ENCODE assay signal across 1 cellular context in genomic region chr3:53354945-53355498, GRCh38.
TF ChIP-seq lines count a peak whose summit lies in the region.

No MANE protein-coding gene starts in this region.

TF ChIP-seq in K562, 482 proteins besides CTCF, POLR2A, EP300 and RAD21 (continued from another document and continues in another):
- TF ChIP-seq E2F8 (IDR thresholded peaks at IDR 0.05; ENCODE audit: low read depth, partially characterized antibody) (no peak), ZNF253 (CRISPR knock-in tag; conservative IDR thresholded peaks at IDR 0.05) (peak; percentile 66; the same call in 1 of the 2 replicates), PCBP1 (IDR thresholded peaks at IDR 0.05; ENCODE audit: low read depth, low read length, poor library complexity, severe bottlenecking) (no peak), OTX1 (CRISPR knock-in tag; IDR thresholded peaks at IDR 0.05) (0 out of 2 replicates have a peak, but pooled peaks have one; percentile 42), E2F3 (CRISPR knock-in tag; IDR thresholded peaks at IDR 0.05) (peak; percentile 92), EHMT2 (IDR thresholded peaks at IDR 0.05) (no peak), ZFP1 (CRISPR knock-in tag; IDR thresholded peaks at IDR 0.05) (peak; percentile 82), MYC (IDR thresholded peaks at IDR 0.05; ENCODE audit: low read depth, low read length) (no peak), MYC (CRISPR knock-in tag; IDR thresholded peaks at IDR 0.05; ENCODE audit: borderline replicate concordance, low read depth) (peak; percentile 91), ZKSCAN8 (CRISPR knock-in tag; IDR thresholded peaks at IDR 0.05) (peak; percentile 95), MCM2 (IDR thresholded peaks at IDR 0.05; ENCODE audit: low read depth) (no peak), ZNF23 (CRISPR knock-in tag; IDR thresholded peaks at IDR 0.05) (peak; percentile 88), HDAC1 (IDR thresholded peaks at IDR 0.05) (peak in 1 of 2 experiments; percentile 54; a peak in 1 of 4 replicates), POLR2H (tag; IDR thresholded peaks at IDR 0.05; ENCODE audit: low read depth) (peak; percentile 49; the same call in 1 of the 2 replicates), FOXJ3 (CRISPR knock-in tag; IDR thresholded peaks at IDR 0.05) (no peak), HOMEZ (CRISPR knock-in tag; IDR thresholded peaks at IDR 0.05) (peak; percentile 78; the same call in 1 of the 2 replicates), HSF4 (CRISPR knock-in tag; IDR thresholded peaks at IDR 0.05; ENCODE audit: borderline replicate concordance) (peak; percentile 98), NFRKB (IDR thresholded peaks at IDR 0.05; ENCODE audit: low read depth) (no peak; the same call in 1 of the 2 replicates), JUNB (CRISPR knock-in tag; conservative IDR thresholded peaks at IDR 0.05) (0 out of 2 replicates have a peak, but pooled peaks have one; percentile 27), FOXA3 (CRISPR knock-in tag; conservative IDR thresholded peaks at IDR 0.05 in 1 of 2, IDR thresholded peaks at IDR 0.05 in 1 of 2) (peak in 1 of 2 experiments; percentile 60; a peak in 1 of 4 replicates), GTF2A2 (tag; IDR thresholded peaks at IDR 0.05) (peak; percentile 91), TCFL5 (CRISPR knock-in tag; conservative IDR thresholded peaks at IDR 0.05) (peak; percentile 94), TBP (optimal IDR thresholded peaks at IDR 0.05; ENCODE audit: low read depth, low read length) (no peak), CXXC5 (CRISPR knock-in tag; IDR thresholded peaks at IDR 0.05) (peak; percentile 94), PTRF (tag; IDR thresholded peaks at IDR 0.05) (peak; percentile 97), ZNF699 (CRISPR knock-in tag; IDR thresholded peaks at IDR 0.05; ENCODE audit: insufficient replicate concordance) (peak; percentile 92), ZNF586 (CRISPR knock-in tag; conservative IDR thresholded peaks at IDR 0.05) (peak; percentile 89), ZBTB2 (IDR thresholded peaks at IDR 0.05) (peak; percentile 47; the same call in 1 of the 2 replicates), RNF219 (CRISPR knock-in tag; IDR thresholded peaks at IDR 0.05) (0 out of 2 replicates have a peak, but pooled peaks have one; percentile 46), SRF (CRISPR knock-in tag; IDR thresholded peaks at IDR 0.05) (peak in 1 of 2 experiments; percentile 74; a peak in 1 of 4 replicates), BACH1 (tag; IDR thresholded peaks at IDR 0.05) (peak; percentile 94), DDX20 (tag; IDR thresholded peaks at IDR 0.05; ENCODE audit: low read depth) (peak; percentile 97), TAF1 (IDR thresholded peaks at IDR 0.05; ENCODE audit: control insufficient read depth, extremely low read depth, insufficient read depth, low read length, severe bottlenecking) (no peak), KLF13 (tag; IDR thresholded peaks at IDR 0.05; ENCODE audit: borderline replicate concordance, low read depth) (peak; percentile 90), SMARCE1 (IDR thresholded peaks at IDR 0.05) (peak; percentile 81), ZNF239 (CRISPR knock-in tag; IDR thresholded peaks at IDR 0.05) (peak; percentile 93), MCM5 (IDR thresholded peaks at IDR 0.05; ENCODE audit: low read depth) (no peak), ZFP36 (IDR thresholded peaks at IDR 0.05; ENCODE audit: low read depth, low read length, partially characterized antibody) (no peak), ZNF274 (IDR thresholded peaks at IDR 0.05; ENCODE audit: borderline replicate concordance, low read depth, low read length) (no peak), MAZ (CRISPR knock-in tag; conservative IDR thresholded peaks at IDR 0.05 in 1 of 2, IDR thresholded peaks at IDR 0.05 in 1 of 2) (peak in 1 of 2 experiments; percentile 91; a peak in 2 of 4 replicates), ZNF766 (CRISPR knock-in tag; conservative IDR thresholded peaks at IDR 0.05) (peak; percentile 92), ZBTB9 (CRISPR knock-in tag; IDR thresholded peaks at IDR 0.05) (peak; percentile 98), ZNF583 (CRISPR knock-in tag; IDR thresholded peaks at IDR 0.05) (peak; percentile 99), ZNF133 (CRISPR knock-in tag; IDR thresholded peaks at IDR 0.05) (peak; percentile 81; the same call in 1 of the 2 replicates)
- TF ChIP-seq, protein P1, sequence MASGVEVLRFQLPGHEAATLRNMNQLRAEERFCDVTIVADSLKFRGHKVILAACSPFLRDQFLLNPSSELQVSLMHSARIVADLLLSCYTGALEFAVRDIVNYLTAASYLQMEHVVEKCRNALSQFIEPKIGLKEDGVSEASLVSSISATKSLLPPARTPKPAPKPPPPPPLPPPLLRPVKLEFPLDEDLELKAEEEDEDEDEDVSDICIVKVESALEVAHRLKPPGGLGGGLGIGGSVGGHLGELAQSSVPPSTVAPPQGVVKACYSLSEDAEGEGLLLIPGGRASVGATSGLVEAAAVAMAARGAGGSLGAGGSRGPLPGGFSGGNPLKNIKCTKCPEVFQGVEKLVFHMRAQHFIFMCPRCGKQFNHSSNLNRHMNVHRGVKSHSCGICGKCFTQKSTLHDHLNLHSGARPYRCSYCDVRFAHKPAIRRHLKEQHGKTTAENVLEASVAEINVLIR (CRISPR knock-in tag; IDR thresholded peaks at IDR 0.05) = peak; percentile 91
- TF ChIP-seq, protein P2, sequence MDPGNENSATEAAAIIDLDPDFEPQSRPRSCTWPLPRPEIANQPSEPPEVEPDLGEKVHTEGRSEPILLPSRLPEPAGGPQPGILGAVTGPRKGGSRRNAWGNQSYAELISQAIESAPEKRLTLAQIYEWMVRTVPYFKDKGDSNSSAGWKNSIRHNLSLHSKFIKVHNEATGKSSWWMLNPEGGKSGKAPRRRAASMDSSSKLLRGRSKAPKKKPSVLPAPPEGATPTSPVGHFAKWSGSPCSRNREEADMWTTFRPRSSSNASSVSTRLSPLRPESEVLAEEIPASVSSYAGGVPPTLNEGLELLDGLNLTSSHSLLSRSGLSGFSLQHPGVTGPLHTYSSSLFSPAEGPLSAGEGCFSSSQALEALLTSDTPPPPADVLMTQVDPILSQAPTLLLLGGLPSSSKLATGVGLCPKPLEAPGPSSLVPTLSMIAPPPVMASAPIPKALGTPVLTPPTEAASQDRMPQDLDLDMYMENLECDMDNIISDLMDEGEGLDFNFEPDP (CRISPR knock-in tag; IDR thresholded peaks at IDR 0.05) = peak; percentile 95
- TF ChIP-seq, protein P3, sequence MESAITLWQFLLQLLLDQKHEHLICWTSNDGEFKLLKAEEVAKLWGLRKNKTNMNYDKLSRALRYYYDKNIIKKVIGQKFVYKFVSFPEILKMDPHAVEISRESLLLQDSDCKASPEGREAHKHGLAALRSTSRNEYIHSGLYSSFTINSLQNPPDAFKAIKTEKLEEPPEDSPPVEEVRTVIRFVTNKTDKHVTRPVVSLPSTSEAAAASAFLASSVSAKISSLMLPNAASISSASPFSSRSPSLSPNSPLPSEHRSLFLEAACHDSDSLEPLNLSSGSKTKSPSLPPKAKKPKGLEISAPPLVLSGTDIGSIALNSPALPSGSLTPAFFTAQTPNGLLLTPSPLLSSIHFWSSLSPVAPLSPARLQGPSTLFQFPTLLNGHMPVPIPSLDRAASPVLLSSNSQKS (CRISPR knock-in tag; IDR thresholded peaks at IDR 0.05) = peak; percentile 89; the same call in 1 of the 2 replicates
- TF ChIP-seq, protein P4, sequence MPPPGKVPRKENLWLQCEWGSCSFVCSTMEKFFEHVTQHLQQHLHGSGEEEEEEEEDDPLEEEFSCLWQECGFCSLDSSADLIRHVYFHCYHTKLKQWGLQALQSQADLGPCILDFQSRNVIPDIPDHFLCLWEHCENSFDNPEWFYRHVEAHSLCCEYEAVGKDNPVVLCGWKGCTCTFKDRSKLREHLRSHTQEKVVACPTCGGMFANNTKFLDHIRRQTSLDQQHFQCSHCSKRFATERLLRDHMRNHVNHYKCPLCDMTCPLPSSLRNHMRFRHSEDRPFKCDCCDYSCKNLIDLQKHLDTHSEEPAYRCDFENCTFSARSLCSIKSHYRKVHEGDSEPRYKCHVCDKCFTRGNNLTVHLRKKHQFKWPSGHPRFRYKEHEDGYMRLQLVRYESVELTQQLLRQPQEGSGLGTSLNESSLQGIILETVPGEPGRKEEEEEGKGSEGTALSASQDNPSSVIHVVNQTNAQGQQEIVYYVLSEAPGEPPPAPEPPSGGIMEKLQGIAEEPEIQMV (tag; conservative IDR thresholded peaks at IDR 0.05; ENCODE audit: low read depth) = peak; percentile 93
- TF ChIP-seq, protein P5, sequence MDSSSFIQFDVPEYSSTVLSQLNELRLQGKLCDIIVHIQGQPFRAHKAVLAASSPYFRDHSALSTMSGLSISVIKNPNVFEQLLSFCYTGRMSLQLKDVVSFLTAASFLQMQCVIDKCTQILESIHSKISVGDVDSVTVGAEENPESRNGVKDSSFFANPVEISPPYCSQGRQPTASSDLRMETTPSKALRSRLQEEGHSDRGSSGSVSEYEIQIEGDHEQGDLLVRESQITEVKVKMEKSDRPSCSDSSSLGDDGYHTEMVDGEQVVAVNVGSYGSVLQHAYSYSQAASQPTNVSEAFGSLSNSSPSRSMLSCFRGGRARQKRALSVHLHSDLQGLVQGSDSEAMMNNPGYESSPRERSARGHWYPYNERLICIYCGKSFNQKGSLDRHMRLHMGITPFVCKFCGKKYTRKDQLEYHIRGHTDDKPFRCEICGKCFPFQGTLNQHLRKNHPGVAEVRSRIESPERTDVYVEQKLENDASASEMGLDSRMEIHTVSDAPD (CRISPR knock-in tag; IDR thresholded peaks at IDR 0.05) = peak; percentile 91
